Comparison of ENCODE assay signal across 9 cellular contexts in the genomic region with DNA sequence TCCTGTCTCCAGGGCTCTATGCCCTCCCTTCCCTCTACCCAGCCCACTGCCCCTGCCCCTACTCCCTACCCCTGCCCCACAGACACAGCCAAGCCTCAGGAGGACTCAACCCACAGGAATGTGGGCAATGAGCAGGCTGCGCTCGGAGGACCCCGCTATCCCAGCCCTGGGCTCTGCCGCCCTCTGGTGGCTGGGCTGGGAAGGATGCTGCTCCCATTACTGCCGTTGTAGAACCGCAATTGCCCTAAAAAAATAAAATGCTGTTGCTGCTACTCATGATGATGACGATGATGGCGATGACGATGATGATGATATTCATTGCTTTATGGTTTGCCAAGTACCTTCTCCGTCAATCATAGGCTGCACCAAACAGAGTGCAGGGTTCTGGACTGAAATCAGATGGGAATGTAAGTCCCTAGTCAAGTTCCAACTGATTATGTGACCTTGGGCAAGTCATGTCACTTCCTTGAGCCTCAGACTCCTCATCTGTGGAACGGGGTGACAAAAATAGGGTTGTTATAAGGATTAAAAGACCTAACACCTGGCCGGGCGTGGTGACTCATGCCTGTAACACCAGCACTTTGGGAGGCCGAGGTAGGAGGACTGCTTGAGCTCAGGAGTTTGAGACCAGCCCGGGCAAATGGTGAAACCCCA. TPM values are rescaled to one million over a fixed set of nuclear protein-coding genes. Genes with fewer than 3 reads are reported as not detected.
DNase-seq lines count a peak whose midpoint lies in the region; ATAC-seq and FAIRE-seq lines count a peak whose summit lies in the region.
"Had no signal": no experiment of that assay in that cellular context is flagged by ENCODE, and none has a peak within 500 bp of the region (broad histone marks: within the 10 kb centered on the region; RNA-seq: fewer than 3 reads in every experiment).

No MANE protein-coding gene starts in this region.

- CTCF ChIA-PET in activated naive CD4-positive, alpha-beta T cell treated with anti-CD3 and anti-CD28 coated beads for 36 hours (lab: Charles Lee): interaction anchor here (0.5 to 10.6 kb wide), 9 partner anchors 12 to 396 kb away, joined by 3 to 243 read pairs (median 4); a partner anchor contains a TSS

- no peak for FAIRE-seq in urothelium cell line (lab: Jason Lieb, UNC)

- H3K4me1 Mint-ChIP-seq in activated naive CD4-positive, alpha-beta T cell treated with anti-CD3 and anti-CD28 coated beads for 36 hours (ENCODE audit: low read depth): no peaks in the 10 kb centered on the region
- H3K4me1 Mint-ChIP-seq: activated naive CD4-positive, alpha-beta T cell treated with anti-CD3 and anti-CD28 coated beads, Interleukin-2, amount 50 U/mL, for 24 hours had no signal

- H3K9me3 Mint-ChIP-seq in activated naive CD4-positive, alpha-beta T cell treated with anti-CD3 and anti-CD28 coated beads for 36 hours: no peaks in the 10 kb centered on the region
- H3K9me3 Mint-ChIP-seq: activated naive CD4-positive, alpha-beta T cell treated with anti-CD3 and anti-CD28 coated beads, Interleukin-2, amount 50 U/mL, for 24 hours had no signal

- no peaks in the 10 kb centered on the region for H3K36me3 Mint-ChIP-seq in activated naive CD4-positive, alpha-beta T cell treated with anti-CD3 and anti-CD28 coated beads for 36 hours (ENCODE audit: low read depth)
- H3K36me3 Mint-ChIP-seq: activated naive CD4-positive, alpha-beta T cell treated with anti-CD3 and anti-CD28 coated beads, Interleukin-2, amount 50 U/mL, for 24 hours had no signal

- H3K4me3 Mint-ChIP-seq in activated naive CD4-positive, alpha-beta T cell treated with anti-CD3 and anti-CD28 coated beads for 36 hours: no peak overlapping the region
- H3K4me3 Mint-ChIP-seq: activated naive CD4-positive, alpha-beta T cell treated with anti-CD3 and anti-CD28 coated beads, Interleukin-2, amount 50 U/mL, for 24 hours had no signal

- ATAC-seq in HG03139 (IDR thresholded peaks at IDR 0.05; ENCODE audit: unreplicated experiment): no peak

- no peak overlapping the region for H3K27ac Mint-ChIP-seq in activated naive CD4-positive, alpha-beta T cell treated with anti-CD3 and anti-CD28 coated beads for 36 hours
- H3K27ac Mint-ChIP-seq: activated naive CD4-positive, alpha-beta T cell treated with anti-CD3 and anti-CD28 coated beads, Interleukin-2, amount 50 U/mL, for 24 hours had no signal

- intact Hi-C loops in activated naive CD4-positive, alpha-beta T cell treated with anti-CD3 and anti-CD28 coated beads for 36 hours (cut with micrococcal nuclease): loop anchor here (1.0 to 10.0 kb wide), 4 partner anchors 56 to 393 kb away; no protein-coding TSS in a partner anchor
- intact Hi-C loops in posterior cingulate gyrus (cut with DNase I): loop anchor here (1.0 to 5.0 kb wide), 2 partner anchors 54 to 109 kb away; no protein-coding TSS in a partner anchor

- H3K27me3 Mint-ChIP-seq in activated naive CD4-positive, alpha-beta T cell treated with anti-CD3 and anti-CD28 coated beads for 36 hours (ENCODE audit: low read depth): no peaks in the 10 kb centered on the region

- DNase-seq in DMS53 (lab: John Stamatoyannopoulos, UW) (peak; percentile 79), KG1 (lab: John Stamatoyannopoulos, UW) (peak; percentile 31), SKM-1 (lab: John Stamatoyannopoulos, UW; ENCODE audit: unreplicated experiment) (peak; percentile 3), germinal center (ENCODE audit: low spot score) (peak; percentile 81), posterior cingulate gyrus (peak in 9 of 10 donors; percentile 36 to 96 (median 68)), urothelium cell line (ENCODE audit: low spot score) (peak; percentile 84)
- DNase-seq in activated naive CD4-positive, alpha-beta T cell treated with anti-CD3 and anti-CD28 coated beads for 36 hours: peak; percentile 81

RNA-seq across cellular contexts. Expression of a gene that starts 24.6 kb away (rescaled TPM):
- 1 to 10 TPM; 5.3 to 5.9 TPM for total RNA-seq in activated naive CD4-positive, alpha-beta T cell treated with anti-CD3 and anti-CD28 coated beads for 36 hours

RNA-seq across cellular contexts. Expression of a gene that starts 32.0 kb away (rescaled TPM):
- total RNA-seq in activated naive CD4-positive, alpha-beta T cell treated with anti-CD3 and anti-CD28 coated beads for 36 hours: under 1 TPM; 0.29 to 0.54 TPM

RNA-seq across cellular contexts. Expression of a gene that starts 49.1 kb away (rescaled TPM):
- 1 to 10 TPM; 2.7 to 4.0 TPM for total RNA-seq in activated naive CD4-positive, alpha-beta T cell treated with anti-CD3 and anti-CD28 coated beads for 36 hours

Comparison
In these comparisons a context has a peak if more than half of its experiments do, and no peak if none do; other contexts are left out.
1. DNase-seq: peak in every context shown above with its lines; median percentile 84 in urothelium cell line; 81 in activated naive CD4-positive, alpha-beta T cell treated with anti-CD3 and anti-CD28 coated beads for 36 hours; 81 in germinal center; 79 in DMS53; 68 in posterior cingulate gyrus; 31 in KG1; 3 in SKM-1.